Comparison of ENCODE assay signal across 8 cellular contexts in genomic region chr12:57725851-57726150, GRCh38. TPM values are rescaled to one million over a fixed set of nuclear protein-coding genes. Genes with fewer than 3 reads are reported as not detected.
A peak's percentile ranks its signal among the peaks of the same experiment; 100 is the strongest.
DNase-seq lines count a peak whose midpoint lies in the region; ATAC-seq and TF ChIP-seq lines count a peak whose summit lies in the region.

No MANE protein-coding gene starts in this region.

- peak overlapping the region; percentile 39 for H2AFZ ChIP-seq in fibroblast of lung (ENCODE audit: low read length)

- no peak for TF ChIP-seq CTCF in CD14-positive monocyte (IDR thresholded peaks at IDR 0.05)
- no peak for TF ChIP-seq CTCF in Peyer's patch (IDR thresholded peaks at IDR 0.05)
- TF ChIP-seq CTCF in fibroblast of lung (conservative IDR thresholded peaks at IDR 0.05 in 1 of 2, IDR thresholded peaks at IDR 0.05 in 1 of 2; ENCODE audit: low read depth in 1 of 2, low read length in 2 of 2), result no peak
- no peak for TF ChIP-seq CTCF in prostate gland (IDR thresholded peaks at IDR 0.05)

- H3K79me2 ChIP-seq in fibroblast of lung (ENCODE audit: control insufficient read depth, insufficient read depth, low read length), result no peaks in the 10 kb centered on the region

- H3K27me3 ChIP-seq in Peyer's patch (peaks cover 0 to 8% of the 10 kb centered on the region in 2 donors), fibroblast of lung (ENCODE audit: control insufficient read depth, insufficient read depth, low read length) (no peaks in the 10 kb centered on the region), prostate gland (replicated peaks; ENCODE audit: insufficient read depth) (no peaks in the 10 kb centered on the region)

- H3K4me1 ChIP-seq in Peyer's patch, result peaks cover 0 to 9% (median 0%) of the 10 kb centered on the region in 4 donors
- H3K4me1 ChIP-seq in fibroblast of lung (ENCODE audit: control insufficient read depth, extremely low read depth, insufficient read depth, low read length), result peaks cover 5% of the 10 kb centered on the region
- H3K4me1 ChIP-seq in prostate gland (replicated peaks), result no peaks in the 10 kb centered on the region

- peak overlapping the region; percentile 32 to 77 (median 58) for H3K4me3 ChIP-seq in Peyer's patch
- peak overlapping the region; percentile 69 to 86 (median 84) for H3K4me3 ChIP-seq in fibroblast of lung (replicated peaks in 1 of 4; ENCODE audit: control extremely low read depth in 1 of 4, insufficient read depth in 1 of 4, low read depth in 3 of 4, low read length in 4 of 4)
- H3K4me3 ChIP-seq in prostate gland, result peak overlapping the region; percentile 42 to 51

- peaks cover 0 to 11% (median 0%) of the 10 kb centered on the region in 3 donors for H3K36me3 ChIP-seq in Peyer's patch
- peaks cover 5% of the 10 kb centered on the region for H3K36me3 ChIP-seq in fibroblast of lung (ENCODE audit: control insufficient read depth, insufficient read depth, low read length)
- peaks cover 0 to 6% of the 10 kb centered on the region in 2 donors for H3K36me3 ChIP-seq in prostate gland

- H3K27ac Mint-ChIP-seq in CD14-positive monocyte, result no peak overlapping the region

- intact Hi-C loops in CD14-positive monocyte (cut with micrococcal nuclease), result no loop called here
- intact Hi-C loops in prostate gland (cut with DNase I), result no loop called here

- H3K27me3 Mint-ChIP-seq in CD14-positive monocyte (ENCODE audit: low read depth in 3 of 3), result peaks cover 0 to 2% (median 1%) of the 10 kb centered on the region in 3 donors

- H4K20me1 ChIP-seq in fibroblast of lung (ENCODE audit: control insufficient read depth, extremely low read depth, insufficient read depth, low read length), result no peaks in the 10 kb centered on the region

- H3K4me3 Mint-ChIP-seq in CD14-positive monocyte, result no peak overlapping the region

- WGBS in prostate gland, result 0% methylated on average over 8 of the region's 10 CpGs

- peak overlapping the region; percentile 86 for H3K9ac ChIP-seq in fibroblast of lung (ENCODE audit: insufficient read depth, low read length)

- no peak for TF ChIP-seq POLR2A in Peyer's patch (IDR thresholded peaks at IDR 0.05)
- no peak for TF ChIP-seq POLR2A in prostate gland (IDR thresholded peaks at IDR 0.05)

- H3K4me1 Mint-ChIP-seq in CD14-positive monocyte, result peaks cover 3% of the 10 kb centered on the region

- no peak overlapping the region for H3K27ac ChIP-seq in Peyer's patch
- no peak overlapping the region for H3K27ac ChIP-seq in fibroblast of lung (ENCODE audit: insufficient read depth, low read length)
- peak overlapping the region in 1 of 2 donors; percentile 32 for H3K27ac ChIP-seq in prostate gland

- ATAC-seq in HG03280 (IDR thresholded peaks at IDR 0.05; ENCODE audit: unreplicated experiment), result no peak

- peaks cover 0 to 15% (median 12%) of the 10 kb centered on the region in 7 donors for H3K9me3 Mint-ChIP-seq in CD14-positive monocyte

- H3K36me3 Mint-ChIP-seq in CD14-positive monocyte, result peaks cover 40 to 57% of the 10 kb centered on the region in 2 donors

- H3K9me3 ChIP-seq in Peyer's patch (no peaks in the 10 kb centered on the region), fibroblast of lung (ENCODE audit: control insufficient read depth, insufficient read depth, low read depth, low read length) (no peaks in the 10 kb centered on the region), prostate gland (no peaks in the 10 kb centered on the region)

- DNase-seq in CD14-positive monocyte (ENCODE audit: low spot score) (peak; percentile 12), Peyer's patch (no peak), fibroblast of lung (ENCODE audit: low read depth in 2 of 2) (no peak), prostate gland (ENCODE audit: low spot score) (no peak), NCI-H748 treated with DMSO at 0.1 percent for 48 hours (lab: John Stamatoyannopoulos, UW) (no peak), NCI-H345 (lab: John Stamatoyannopoulos, UW) (no peak), amygdala (lab: John Stamatoyannopoulos, UW) (no peak)

- H3K4me2 ChIP-seq in fibroblast of lung (ENCODE audit: extremely low read depth, insufficient read depth, low read length), result peak overlapping the region; percentile 92

RNA-seq across cellular contexts. Expression of gene AGAP2, which starts 12.7 kb away (rescaled TPM):
- polyA plus RNA-seq in CD14-positive monocyte (under 1 TPM; 0.20 to 0.65 TPM), fibroblast of lung (0.02 and 0.05 TPM in 2 replicates)
- total RNA-seq in Peyer's patch (1 to 10 TPM; 2.5 to 9.1 (median 3.1) TPM), fibroblast of lung (under 0.01 and 0.17 TPM in 2 replicates), prostate gland (1 to 10 TPM in 1 of 2 donors, under 1 TPM in 1; 0.82 to 4.2 TPM)
- polyA plus RNA-seq in fibroblast of lung (2012), result 0.08 and 0.20 TPM in 2 replicates
- 0.35 TPM in 1 of 2 replicates, not detected in the other for polyA minus RNA-seq in fibroblast of lung (ENCODE audit: low replicate concordance)

RNA-seq across cellular contexts. Expression of gene TSPAN31, which starts 19.0 kb away (rescaled TPM):
- polyA plus RNA-seq in CD14-positive monocyte (10 to 100 TPM; 43.0 to 48.1 TPM), fibroblast of lung (42.8 and 53.6 TPM in 2 replicates)
- total RNA-seq in Peyer's patch (10 to 100 TPM; 45.7 to 65.7 (median 55.6) TPM), fibroblast of lung (55.7 and 99.6 TPM in 2 replicates), prostate gland (100 to 1,000 TPM in 1 of 2 donors, 10 to 100 TPM in 1; 40.4 to 127 TPM)
- polyA plus RNA-seq in fibroblast of lung (2012), result 31.3 and 34.5 TPM in 2 replicates
- polyA minus RNA-seq in fibroblast of lung (ENCODE audit: low replicate concordance), result 34.6 and 77.4 TPM in 2 replicates

RNA-seq across cellular contexts. Expression of gene CDK4, which starts 26.3 kb away (rescaled TPM):
- polyA plus RNA-seq in CD14-positive monocyte (10 to 100 TPM; 27.4 to 38.4 TPM), fibroblast of lung (233 and 324 TPM in 2 replicates)
- total RNA-seq in Peyer's patch (10 to 100 TPM; 14.7 to 97.4 (median 28.8) TPM), fibroblast of lung (183 and 257 TPM in 2 replicates), prostate gland (100 to 1,000 TPM in 1 of 2 donors, 10 to 100 TPM in 1; 97.5 to 103 TPM)
- polyA plus RNA-seq in fibroblast of lung (2012), result 130 and 187 TPM in 2 replicates
- polyA minus RNA-seq in fibroblast of lung (ENCODE audit: low replicate concordance), result 210 and 282 TPM in 2 replicates

RNA-seq across cellular contexts. Expression of gene MARCHF9, which starts 29.1 kb away (rescaled TPM):
- polyA plus RNA-seq in CD14-positive monocyte, result under 1 TPM; 0.14 to 0.23 TPM
- total RNA-seq in Peyer's patch, result 10 to 100 TPM in 2 of 4 donors, 1 to 10 TPM in 2; 7.4 to 17.2 (median 10.6) TPM
- total RNA-seq in fibroblast of lung, result 2.6 and 3.8 TPM in 2 replicates
- 4.8 and 5.6 TPM in 2 replicates for polyA plus RNA-seq in fibroblast of lung
- 5.1 and 5.4 TPM in 2 replicates for polyA plus RNA-seq in fibroblast of lung (2012)
- 4.4 and 7.2 TPM in 2 replicates for polyA minus RNA-seq in fibroblast of lung (ENCODE audit: low replicate concordance)
- 10 to 100 TPM; 11.1 to 13.2 TPM for total RNA-seq in prostate gland

RNA-seq across cellular contexts. Expression of gene OS9, which starts 31.9 kb away (rescaled TPM):
- 100 to 1,000 TPM in 1 of 2 donors, 10 to 100 TPM in 1; 90.9 to 128 TPM for polyA plus RNA-seq in CD14-positive monocyte
- total RNA-seq in Peyer's patch, result 100 to 1,000 TPM; 275 to 353 (median 292) TPM
- total RNA-seq in fibroblast of lung, result 170 and 260 TPM in 2 replicates
- 274 and 316 TPM in 2 replicates for polyA plus RNA-seq in fibroblast of lung
- 180 and 242 TPM in 2 replicates for polyA plus RNA-seq in fibroblast of lung (2012)
- polyA minus RNA-seq in fibroblast of lung (ENCODE audit: low replicate concordance), result 99.8 and 277 TPM in 2 replicates
- 100 to 1,000 TPM; 210 to 321 TPM for total RNA-seq in prostate gland
